Comparison of ENCODE assay signal across 9 cellular contexts in genomic region chr9:21294904-21295538, GRCh38.
A peak's percentile ranks its signal among the peaks of the same experiment; 100 is the strongest.
DNase-seq lines count a peak whose midpoint lies in the region; ATAC-seq lines count a peak whose summit lies in the region.
"Had no signal": no experiment of that assay in that cellular context is flagged by ENCODE, and none has a peak within 500 bp of the region (broad histone marks: within the 10 kb centered on the region; RNA-seq: fewer than 3 reads in every experiment).

No MANE protein-coding gene starts in this region.

- DNase-seq in activated naive CD8-positive, alpha-beta T cell treated with anti-CD3 and anti-CD28 coated beads, Interleukin-2, amount 50 U/mL, for 24 hours, result no peak
- no peak for DNase-seq in activated effector memory CD4-positive, alpha-beta T cell treated with anti-CD3 and anti-CD28 coated beads, Interleukin-2, amount 50 U/mL, for 16 hours
- DNase-seq in medulla oblongata (ENCODE audit: extremely low spot score) (no peak), COR-L47 (lab: John Stamatoyannopoulos, UW) (no peak)
- DNase-seq: NCI-H510A treated with DMSO at 0.1 percent for 48 hours had no signal

- peaks cover 11% of the 10 kb centered on the region for H3K27me3 Mint-ChIP-seq in activated naive CD8-positive, alpha-beta T cell treated with anti-CD3 and anti-CD28 coated beads, Interleukin-2, amount 50 U/mL, for 24 hours

- H3K36me3 Mint-ChIP-seq in activated naive CD8-positive, alpha-beta T cell treated with anti-CD3 and anti-CD28 coated beads, Interleukin-2, amount 50 U/mL, for 24 hours (ENCODE audit: low read depth), result no peaks in the 10 kb centered on the region

- peak overlapping the region; percentile 8 for H3K27ac Mint-ChIP-seq in activated naive CD8-positive, alpha-beta T cell treated with anti-CD3 and anti-CD28 coated beads, Interleukin-2, amount 50 U/mL, for 24 hours

- no peak overlapping the region for H3K4me3 Mint-ChIP-seq in activated naive CD8-positive, alpha-beta T cell treated with anti-CD3 and anti-CD28 coated beads, Interleukin-2, amount 50 U/mL, for 24 hours

- peaks cover 13% of the 10 kb centered on the region for H3K4me1 Mint-ChIP-seq in activated naive CD8-positive, alpha-beta T cell treated with anti-CD3 and anti-CD28 coated beads, Interleukin-2, amount 50 U/mL, for 24 hours

- ATAC-seq in GM18858 (IDR thresholded peaks at IDR 0.05; ENCODE audit: unreplicated experiment), result peak; percentile 75
- peak; percentile 68 for ATAC-seq in GM21786 (IDR thresholded peaks at IDR 0.05; ENCODE audit: unreplicated experiment)
- ATAC-seq in HG03432 (IDR thresholded peaks at IDR 0.05; ENCODE audit: unreplicated experiment), result peak; percentile 73
- no peak for ATAC-seq in activated naive CD8-positive, alpha-beta T cell treated with anti-CD3 and anti-CD28 coated beads, Interleukin-2, amount 50 U/mL, for 24 hours
- ATAC-seq in GM21390 (IDR thresholded peaks at IDR 0.05; ENCODE audit: unreplicated experiment), result no peak

- H3K9me3 Mint-ChIP-seq in activated naive CD8-positive, alpha-beta T cell treated with anti-CD3 and anti-CD28 coated beads, Interleukin-2, amount 50 U/mL, for 24 hours, result no peaks in the 10 kb centered on the region

Comparison
In these comparisons a context has a peak if more than half of its experiments do, and no peak if none do; other contexts are left out.
1. ATAC-seq: peak in GM18858 (single experiment), GM21786 (single experiment) and HG03432 (single experiment); none in activated naive CD8-positive, alpha-beta T cell treated with anti-CD3 and anti-CD28 coated beads, Interleukin-2, amount 50 U/mL, for 24 hours (single experiment) and GM21390 (single experiment).